In genomic region chr2:54194761-54195750, GRCh38 we compare ENCODE assay signal across 16 cellular contexts.
"Had no signal": no experiment of that assay in that cellular context is flagged by ENCODE, and none has a peak within 500 bp of the region (broad histone marks: within the 10 kb centered on the region; RNA-seq: fewer than 3 reads in every experiment).

No MANE protein-coding gene starts in this region.

- H3K27ac ChIP-seq: foreskin keratinocyte, heart left ventricle, right atrium auricular region, thyroid gland, WERI-Rb-1 had no signal

- H3K4me3 Mint-ChIP-seq: activated naive CD4-positive, alpha-beta T cell treated with anti-CD3 and anti-CD28 coated beads for 36 hours; activated naive CD8-positive, alpha-beta T cell treated with anti-CD3 and anti-CD28 coated beads, Interleukin-2, amount 50 U/mL, for 24 hours; activated T-helper 17 cell treated with anti-CD3 and anti-CD28 coated beads, Interleukin-2, amount 50 U/mL, for 72 hours; dendritic cell treated with granulocyte-macrophage colony-stimulating factor and Interleukin-4, amounts not matched to agents 40 ng/mL and 50 ng/mL, for 4 days; natural killer cell treated with Interleukin-12 subunit alpha and Interleukin-12 subunit beta and Interleukin-15 and Interleukin-18, amount 100 ng/mL, for 72 hours; stimulated activated memory B cell treated with anti-CD40 and anti-IgM and Interleukin-4, amounts not matched to agents 10 μg/mL and 1 μg/mL and 100 μg/mL, for 72 hours had no signal

- H3K27me3 ChIP-seq: foreskin keratinocyte, heart left ventricle, right atrium auricular region, thyroid gland had no signal

- H3K9me3 Mint-ChIP-seq: activated naive CD4-positive, alpha-beta T cell treated with anti-CD3 and anti-CD28 coated beads for 36 hours; activated naive CD8-positive, alpha-beta T cell treated with anti-CD3 and anti-CD28 coated beads, Interleukin-2, amount 50 U/mL, for 24 hours; activated T-helper 17 cell treated with anti-CD3 and anti-CD28 coated beads, Interleukin-2, amount 50 U/mL, for 72 hours; dendritic cell treated with granulocyte-macrophage colony-stimulating factor and Interleukin-4, amounts not matched to agents 40 ng/mL and 50 ng/mL, for 4 days; natural killer cell treated with Interleukin-12 subunit alpha and Interleukin-12 subunit beta and Interleukin-15 and Interleukin-18, amount 100 ng/mL, for 72 hours; stimulated activated memory B cell treated with anti-CD40 and anti-IgM and Interleukin-4, amounts not matched to agents 10 μg/mL and 1 μg/mL and 100 μg/mL, for 72 hours had no signal

- DNase-seq: activated CD4-positive, alpha-beta T cell treated with anti-CD3 and anti-CD28 coated beads, Interleukin-2, amount 50 U/mL, for 48 hours; activated naive CD4-positive, alpha-beta T cell treated with anti-CD3 and anti-CD28 coated beads for 36 hours; activated naive CD8-positive, alpha-beta T cell treated with anti-CD3 and anti-CD28 coated beads, Interleukin-2, amount 50 U/mL, for 24 hours; aorta; effector memory CD4-positive, alpha-beta T cell; foreskin keratinocyte; heart left ventricle; nucleus accumbens; stimulated activated CD4-positive, alpha-beta T cell treated with anti-CD3 and anti-CD28 coated beads, Interleukin-2, amount 100 ng/mL, for 48 hours; thyroid gland; WERI-Rb-1 had no signal

- H3K27ac Mint-ChIP-seq: activated naive CD4-positive, alpha-beta T cell treated with anti-CD3 and anti-CD28 coated beads for 36 hours; activated naive CD8-positive, alpha-beta T cell treated with anti-CD3 and anti-CD28 coated beads, Interleukin-2, amount 50 U/mL, for 24 hours; activated T-helper 17 cell treated with anti-CD3 and anti-CD28 coated beads, Interleukin-2, amount 50 U/mL, for 72 hours; dendritic cell treated with granulocyte-macrophage colony-stimulating factor and Interleukin-4, amounts not matched to agents 40 ng/mL and 50 ng/mL, for 4 days; natural killer cell treated with Interleukin-12 subunit alpha and Interleukin-12 subunit beta and Interleukin-15 and Interleukin-18, amount 100 ng/mL, for 72 hours; stimulated activated memory B cell treated with anti-CD40 and anti-IgM and Interleukin-4, amounts not matched to agents 10 μg/mL and 1 μg/mL and 100 μg/mL, for 72 hours had no signal

- ATAC-seq: activated naive CD8-positive, alpha-beta T cell treated with anti-CD3 and anti-CD28 coated beads, Interleukin-2, amount 50 U/mL, for 24 hours; activated T-helper 17 cell treated with anti-CD3 and anti-CD28 coated beads, Interleukin-2, amount 50 U/mL, for 72 hours; foreskin keratinocyte; heart left ventricle; natural killer cell treated with Interleukin-12 subunit alpha and Interleukin-12 subunit beta and Interleukin-15 and Interleukin-18, amount 100 ng/mL, for 72 hours; stimulated activated memory B cell treated with anti-CD40 and anti-IgM and Interleukin-4, amounts not matched to agents 10 μg/mL and 1 μg/mL and 100 μg/mL, for 72 hours had no signal

- H3K9me3 ChIP-seq: heart left ventricle, right atrium auricular region, thyroid gland had no signal

- H3K27me3 Mint-ChIP-seq: activated naive CD8-positive, alpha-beta T cell treated with anti-CD3 and anti-CD28 coated beads, Interleukin-2, amount 50 U/mL, for 24 hours; activated T-helper 17 cell treated with anti-CD3 and anti-CD28 coated beads, Interleukin-2, amount 50 U/mL, for 72 hours; dendritic cell treated with granulocyte-macrophage colony-stimulating factor and Interleukin-4, amounts not matched to agents 40 ng/mL and 50 ng/mL, for 4 days; natural killer cell treated with Interleukin-12 subunit alpha and Interleukin-12 subunit beta and Interleukin-15 and Interleukin-18, amount 100 ng/mL, for 72 hours; stimulated activated memory B cell treated with anti-CD40 and anti-IgM and Interleukin-4, amounts not matched to agents 10 μg/mL and 1 μg/mL and 100 μg/mL, for 72 hours had no signal

- H3K4me1 Mint-ChIP-seq: activated naive CD8-positive, alpha-beta T cell treated with anti-CD3 and anti-CD28 coated beads, Interleukin-2, amount 50 U/mL, for 24 hours; activated T-helper 17 cell treated with anti-CD3 and anti-CD28 coated beads, Interleukin-2, amount 50 U/mL, for 72 hours; stimulated activated memory B cell treated with anti-CD40 and anti-IgM and Interleukin-4, amounts not matched to agents 10 μg/mL and 1 μg/mL and 100 μg/mL, for 72 hours had no signal

- H3K36me3 Mint-ChIP-seq: natural killer cell treated with Interleukin-12 subunit alpha and Interleukin-12 subunit beta and Interleukin-15 and Interleukin-18, amount 100 ng/mL, for 72 hours had no signal
